9 cellular contexts compared by ENCODE assay signal in genomic region chr5:67166460-67166871, GRCh38. TPM values are rescaled to one million over a fixed set of nuclear protein-coding genes. Genes with fewer than 3 reads are reported as not detected.
DNase-seq lines count a peak whose midpoint lies in the region; ATAC-seq and TF ChIP-seq lines count a peak whose summit lies in the region.
"Had no signal": no experiment of that assay in that cellular context is flagged by ENCODE, and none has a peak within 500 bp of the region (broad histone marks: within the 10 kb centered on the region; RNA-seq: fewer than 3 reads in every experiment).

No MANE protein-coding gene starts in this region.

- no peaks in the 10 kb centered on the region for H3K9me3 ChIP-seq in upper lobe of left lung

- H3K36me3 ChIP-seq in upper lobe of left lung = peaks cover 7 to 57% (median 41%) of the 10 kb centered on the region in 4 donors

- no peaks in the 10 kb centered on the region for H3K9me3 Mint-ChIP-seq in activated CD4-positive, alpha-beta memory T cell treated with anti-CD3 and anti-CD28 coated beads for 36 hours

- H3K4me1 ChIP-seq in upper lobe of left lung = peaks cover 0 to 13% (median 10%) of the 10 kb centered on the region in 4 donors

- no peaks in the 10 kb centered on the region for H3K27me3 Mint-ChIP-seq in activated CD4-positive, alpha-beta memory T cell treated with anti-CD3 and anti-CD28 coated beads for 36 hours

- no peaks in the 10 kb centered on the region for H3K27me3 ChIP-seq in upper lobe of left lung

- TF ChIP-seq POLR2A in upper lobe of left lung (IDR thresholded peaks at IDR 0.05) = peak in 1 of 4 donors; percentile 61

- DNase-seq in GM19238 (ENCODE audit: insufficient read length, low spot score) (peak; percentile 41), epithelial cell of prostate (ENCODE audit: low read depth, low spot score) (no peak), posterior vena cava (ENCODE audit: low spot score) (peak; percentile 88), upper lobe of left lung (peak; percentile 74 to 88), SW 1271 (lab: John Stamatoyannopoulos, UW) (no peak), foreskin melanocyte (no peak)
- DNase-seq in activated CD4-positive, alpha-beta memory T cell treated with anti-CD3 and anti-CD28 coated beads for 36 hours = peak; percentile 89

- CTCF ChIA-PET in activated CD4-positive, alpha-beta memory T cell treated with anti-CD3 and anti-CD28 coated beads for 36 hours (lab: Charles Lee) = interaction anchor here (0.6 to 16.1 kb wide), 16 partner anchors 9 to 1049 kb away, joined by 3 to 363 read pairs (median 4); partner anchors contain the start of gene PIK3R1

- intact Hi-C loops in activated CD4-positive, alpha-beta memory T cell treated with anti-CD3 and anti-CD28 coated beads for 36 hours (cut with micrococcal nuclease) = loop anchor here (1.0 to 10.0 kb wide), 6 partner anchors 41 to 1106 kb away; no protein-coding TSS in a partner anchor
- intact Hi-C loops in posterior vena cava (cut with DNase I) = no loop called here

- no peak for TF ChIP-seq EP300 in upper lobe of left lung (IDR thresholded peaks at IDR 0.05)

- peak overlapping the region; percentile 98 for H3K27ac Mint-ChIP-seq in activated CD4-positive, alpha-beta memory T cell treated with anti-CD3 and anti-CD28 coated beads for 36 hours

- H3K27ac ChIP-seq in epithelial cell of prostate (peak overlapping the region; percentile 78), upper lobe of left lung (peak overlapping the region; percentile 79 to 88 (median 84))
- H3K27ac ChIP-seq: SK-N-MC had no signal

- peaks cover 43% of the 10 kb centered on the region for H3K36me3 Mint-ChIP-seq in activated CD4-positive, alpha-beta memory T cell treated with anti-CD3 and anti-CD28 coated beads for 36 hours

- H3K4me1 Mint-ChIP-seq in activated CD4-positive, alpha-beta memory T cell treated with anti-CD3 and anti-CD28 coated beads for 36 hours (ENCODE audit: low read depth) = peaks cover 63% of the 10 kb centered on the region

- peak overlapping the region; percentile 91 for H3K4me3 Mint-ChIP-seq in activated CD4-positive, alpha-beta memory T cell treated with anti-CD3 and anti-CD28 coated beads for 36 hours

- ATAC-seq in HG03439 (IDR thresholded peaks at IDR 0.05; ENCODE audit: unreplicated experiment) (peak; percentile 35), upper lobe of left lung (ENCODE audit: low FRiP score in 2 of 2) (peak; percentile 57 to 82)

- POLR2A ChIA-PET in activated CD4-positive, alpha-beta memory T cell treated with anti-CD3 and anti-CD28 coated beads for 36 hours (lab: Charles Lee) = interaction anchor here (0.7 to 9.9 kb wide), 6 partner anchors 8 to 161 kb away, joined by 3 to 104 read pairs (median 4); no protein-coding TSS in a partner anchor

- peak overlapping the region in 3 of 4 donors; percentile 18 to 37 (median 30) for H3K4me3 ChIP-seq in upper lobe of left lung
- H3K4me3 ChIP-seq: SK-N-MC had no signal

- no peak for TF ChIP-seq CTCF in upper lobe of left lung (IDR thresholded peaks at IDR 0.05)

- 33 to 41% methylated on average over 8 to 15 of the region's 18 CpGs for WGBS in upper lobe of left lung, 2 donors

RNA-seq across cellular contexts. Expression of gene CD180, which starts 30.1 kb away (rescaled TPM):
- total RNA-seq in activated CD4-positive, alpha-beta memory T cell treated with anti-CD3 and anti-CD28 coated beads for 36 hours = under 1 TPM; 0.07 to 0.21 TPM
- total RNA-seq in posterior vena cava (1 to 10 TPM; 1.4 to 1.5 TPM), upper lobe of left lung (1 to 10 TPM in 5 of 6 donors, under 1 TPM in 1; 1.00 to 4.8 (median 1.9) TPM)

Comparison
In these comparisons a context has a peak if more than half of its experiments do, and no peak if none do; other contexts are left out.
1. DNase-seq: peak in GM19238 (single experiment), activated CD4-positive, alpha-beta memory T cell treated with anti-CD3 and anti-CD28 coated beads for 36 hours (single experiment), posterior vena cava (single experiment) and upper lobe of left lung (2 of 2); none in epithelial cell of prostate (single experiment), SW 1271 (0 of 2) and foreskin melanocyte (single experiment).